Comparison of ENCODE assay signal across 8 cellular contexts in genomic region chr20:32019156-32019510, GRCh38. TPM values are rescaled to one million over a fixed set of nuclear protein-coding genes. Genes with fewer than 3 reads are reported as not detected.
A peak's percentile ranks its signal among the peaks of the same experiment; 100 is the strongest.
DNase-seq lines count a peak whose midpoint lies in the region; ATAC-seq and TF ChIP-seq lines count a peak whose summit lies in the region.

No MANE protein-coding gene starts in this region.

- peaks cover 2 to 3% of the 10 kb centered on the region in 2 donors for H3K36me3 Mint-ChIP-seq in stimulated activated naive B cell treated with anti-CD40 and anti-IgM and Interleukin-4, amounts not matched to agents 10 μg/mL and 1 μg/mL and 100 μg/mL, for 72 hours

- no peak overlapping the region for H2AFZ ChIP-seq in PC-3 (ENCODE audit: low read length)

- H4K20me1 ChIP-seq in PC-3 (ENCODE audit: low read length), result no peaks in the 10 kb centered on the region

- H3K27ac Mint-ChIP-seq in stimulated activated naive B cell treated with anti-CD40 and anti-IgM and Interleukin-4, amounts not matched to agents 10 μg/mL and 1 μg/mL and 100 μg/mL, for 72 hours, result no peak overlapping the region

- CTCF ChIA-PET in PC-3 (lab: Charles Lee), result no interaction called here

- intact Hi-C loops in Right ventricle myocardium superior (cut with DNase I), result no loop called here
- intact Hi-C loops in left ventricle myocardium superior (cut with micrococcal nuclease), result no loop called here
- intact Hi-C loops in PC-3 (cut with micrococcal nuclease), result no loop called here
- intact Hi-C loops in esophagus squamous epithelium (cut with DNase I), result no loop called here

- H3K27me3 ChIP-seq in PC-3 (ENCODE audit: low read length) (peaks cover 56% of the 10 kb centered on the region), esophagus squamous epithelium (peaks cover 0 to 97% (median 7%) of the 10 kb centered on the region in 4 donors)

- no peaks in the 10 kb centered on the region for H3K9me3 Mint-ChIP-seq in stimulated activated naive B cell treated with anti-CD40 and anti-IgM and Interleukin-4, amounts not matched to agents 10 μg/mL and 1 μg/mL and 100 μg/mL, for 72 hours

- peaks cover 21 to 28% of the 10 kb centered on the region in 2 donors for H3K4me1 Mint-ChIP-seq in stimulated activated naive B cell treated with anti-CD40 and anti-IgM and Interleukin-4, amounts not matched to agents 10 μg/mL and 1 μg/mL and 100 μg/mL, for 72 hours

- no TSS peak for BruUV-seq in PC-3 (replicated peaks; lab: Mats Ljungman, UMichigan)

- DNase-seq in Right ventricle myocardium superior, result peak; percentile 42
- DNase-seq in left ventricle myocardium superior, result no peak
- DNase-seq in PC-3, result no peak
- no peak for DNase-seq in esophagus squamous epithelium (lab: John Stamatoyannopoulos, UW)
- no peak for DNase-seq in stimulated activated naive B cell treated with anti-CD40 and anti-IgM and Interleukin-4, amounts not matched to agents 10 μg/mL and 1 μg/mL and 100 μg/mL, for 72 hours
- no peak for DNase-seq in hepatic stellate cell (ENCODE audit: low spot score)
- DNase-seq in foreskin fibroblast, result no peak

- H3K9me2 ChIP-seq in PC-3 (replicated peaks; ENCODE audit: low read length), result no peaks in the 10 kb centered on the region

- H3K27ac ChIP-seq in PC-3 (ENCODE audit: low read length) (no peak overlapping the region), esophagus squamous epithelium (peak overlapping the region in 2 of 4 donors; percentile 39 to 65)

- H3K9me3 ChIP-seq in PC-3 (ENCODE audit: low read length), result no peaks in the 10 kb centered on the region
- no peaks in the 10 kb centered on the region for H3K9me3 ChIP-seq in esophagus squamous epithelium

- no CpG with 5 or more reads among the region's 42 CpGs for WGBS in esophagus squamous epithelium, 2 donors

- no peak overlapping the region for H3K4me2 ChIP-seq in PC-3 (ENCODE audit: low read length)

- no peak for ATAC-seq in Right ventricle myocardium superior (ENCODE audit: poor library complexity)
- no peak for ATAC-seq in left ventricle myocardium superior
- ATAC-seq in PC-3, result peak; percentile 16; the same call in 1 of the 2 replicates
- peak in 1 of 2 donors; percentile 6 for ATAC-seq in stimulated activated naive B cell treated with anti-CD40 and anti-IgM and Interleukin-4, amounts not matched to agents 10 μg/mL and 1 μg/mL and 100 μg/mL, for 72 hours (replicated peaks)
- no peak for ATAC-seq in GM21526 (IDR thresholded peaks at IDR 0.05; ENCODE audit: low FRiP score, unreplicated experiment)

- H3K27me3 Mint-ChIP-seq in stimulated activated naive B cell treated with anti-CD40 and anti-IgM and Interleukin-4, amounts not matched to agents 10 μg/mL and 1 μg/mL and 100 μg/mL, for 72 hours, result peaks cover 66 to 86% of the 10 kb centered on the region in 2 donors

- H3F3A ChIP-seq in PC-3 (ENCODE audit: low read length, unreplicated experiment), result no peaks in the 10 kb centered on the region

- no peaks in the 10 kb centered on the region for H3K79me2 ChIP-seq in PC-3 (ENCODE audit: low read length)

- TF ChIP-seq CTCF in PC-3 (conservative IDR thresholded peaks at IDR 0.05; ENCODE audit: low read depth, low read length) (no peak), esophagus squamous epithelium (IDR thresholded peaks at IDR 0.05) (no peak), foreskin fibroblast (IDR thresholded peaks at IDR 0.05; ENCODE audit: low read depth, low read length) (no peak)

- no peak for TF ChIP-seq POLR2A in esophagus squamous epithelium (IDR thresholded peaks at IDR 0.05)

- no peak overlapping the region for H3K9ac ChIP-seq in PC-3 (ENCODE audit: low read length)

- POLR2A ChIA-PET in PC-3 (lab: Charles Lee; ENCODE audit: unreplicated experiment), result no interaction called here

- peak overlapping the region; percentile 86 to 88 for H3K4me3 Mint-ChIP-seq in stimulated activated naive B cell treated with anti-CD40 and anti-IgM and Interleukin-4, amounts not matched to agents 10 μg/mL and 1 μg/mL and 100 μg/mL, for 72 hours

- no peaks in the 10 kb centered on the region for H3K4me1 ChIP-seq in PC-3 (ENCODE audit: insufficient read depth, low read length)
- H3K4me1 ChIP-seq in esophagus squamous epithelium, result peaks cover 13 to 36% (median 14%) of the 10 kb centered on the region in 3 donors

- no peak overlapping the region for H3K4me3 ChIP-seq in PC-3 (ENCODE audit: low read length)
- H3K4me3 ChIP-seq in esophagus squamous epithelium, result peak overlapping the region; percentile 56 to 74 (median 58)
- H3K4me3 ChIP-seq in foreskin fibroblast (ENCODE audit: low read depth in 1 of 2, low read length in 2 of 2), result no peak overlapping the region

- H3K36me3 ChIP-seq in PC-3 (ENCODE audit: low read depth, low read length) (no peaks in the 10 kb centered on the region), esophagus squamous epithelium (no peaks in the 10 kb centered on the region)

RNA-seq across cellular contexts. Expression of gene CCM2L, which starts 8.9 kb away (rescaled TPM):
- total RNA-seq in Right ventricle myocardium superior (8.5 TPM), left ventricle myocardium superior (9.2 TPM), PC-3 (2014; rRNA removed) (not detected in 2 replicates), esophagus squamous epithelium (1 to 10 TPM in 3 of 4 donors, under 1 TPM in 1; 0.80 to 4.8 (median 3.1) TPM)

RNA-seq across cellular contexts. Expression of gene HCK, which starts 32.9 kb away (rescaled TPM):
- total RNA-seq in Right ventricle myocardium superior (4.9 TPM), left ventricle myocardium superior (4.4 TPM), PC-3 (2014; rRNA removed) (not detected in 2 replicates), esophagus squamous epithelium (10 to 100 TPM in 2 of 4 donors, 1 to 10 TPM in 2; 3.0 to 16.9 (median 6.7) TPM)

RNA-seq across cellular contexts. Expression of gene XKR7, which starts 51.2 kb away (rescaled TPM):
- total RNA-seq in Right ventricle myocardium superior, result not detected
- not detected for total RNA-seq in left ventricle myocardium superior
- not detected in 2 replicates for total RNA-seq in PC-3 (2014; rRNA removed)
- not detected for total RNA-seq in esophagus squamous epithelium

Comparison
In these comparisons a context has a peak if more than half of its experiments do, and no peak if none do; other contexts are left out.
1. H3K4me3 ChIP-seq: peak in esophagus squamous epithelium (4 of 4); none in PC-3 (single experiment) and foreskin fibroblast (0 of 2).